In genomic region chr13:101869553-101869952, GRCh38 we compare ENCODE assay signal across 9 cellular contexts.
DNase-seq lines count a peak whose midpoint lies in the region; ATAC-seq and TF ChIP-seq lines count a peak whose summit lies in the region.
"Had no signal": no experiment of that assay in that cellular context is flagged by ENCODE, and none has a peak within 500 bp of the region (broad histone marks: within the 10 kb centered on the region; RNA-seq: fewer than 3 reads in every experiment).

No MANE protein-coding gene starts in this region.

- in situ Hi-C loops in gastrocnemius medialis (cut with MboI; ENCODE audit: low sequenced_read_pairs in 4 of 4): no loop called here

- no peaks in the 10 kb centered on the region for H3K9me3 ChIP-seq in gastrocnemius medialis
- H3K9me3 ChIP-seq: pancreas, thoracic aorta had no signal

- H3K4me3 ChIP-seq in choroid plexus epithelial cell (ENCODE audit: low read depth, low read length): no peak overlapping the region
- H3K4me3 ChIP-seq in gastrocnemius medialis: no peak overlapping the region
- H3K4me3 ChIP-seq: pancreas, thoracic aorta had no signal

- H3K36me3 ChIP-seq in gastrocnemius medialis: no peaks in the 10 kb centered on the region
- H3K36me3 ChIP-seq: pancreas, thoracic aorta had no signal

- TF ChIP-seq POLR2A in gastrocnemius medialis (IDR thresholded peaks at IDR 0.05): no peak

- no peak overlapping the region for H3K27ac ChIP-seq in gastrocnemius medialis
- H3K27ac ChIP-seq: pancreas, thoracic aorta had no signal

- H3K4me1 ChIP-seq in gastrocnemius medialis: no peaks in the 10 kb centered on the region
- H3K4me1 ChIP-seq: pancreas had no signal

- TF ChIP-seq CTCF in choroid plexus epithelial cell (conservative IDR thresholded peaks at IDR 0.05; ENCODE audit: low read depth, low read length) (no peak), gastrocnemius medialis (IDR thresholded peaks at IDR 0.05 in 4 of 5, conservative IDR thresholded peaks at IDR 0.05 in 1 of 5) (no peak)

- peak; percentile 96 for ATAC-seq in GM18873 (IDR thresholded peaks at IDR 0.05; ENCODE audit: low FRiP score, unreplicated experiment)
- peak; percentile 81 for ATAC-seq in GM21447 (IDR thresholded peaks at IDR 0.05; ENCODE audit: unreplicated experiment)
- peak; percentile 95 for ATAC-seq in HG03159 (IDR thresholded peaks at IDR 0.05; ENCODE audit: unreplicated experiment)
- ATAC-seq in gastrocnemius medialis: no peak

- no peaks in the 10 kb centered on the region for H3K27me3 ChIP-seq in gastrocnemius medialis
- H3K27me3 ChIP-seq: pancreas had no signal

- DNase-seq in choroid plexus epithelial cell (ENCODE audit: low read depth) (peak; percentile 51), NCI-H2196 (lab: John Stamatoyannopoulos, UW; ENCODE audit: unreplicated experiment) (no peak), gastrocnemius medialis (no peak)
- no peak for DNase-seq in stimulated activated CD4-positive, alpha-beta T cell treated with anti-CD3 and anti-CD28 coated beads, Interleukin-4, amount 100 ng/mL, for 1 hour
- DNase-seq: pancreas had no signal

- intact Hi-C loops in gastrocnemius medialis (cut with DNase I; ENCODE audit: low total_unique reads): no loop called here

Comparison
In these comparisons a context has a peak if more than half of its experiments do, and no peak if none do; other contexts are left out.
1. ATAC-seq: peak in GM18873 (single experiment), GM21447 (single experiment) and HG03159 (single experiment); none in gastrocnemius medialis (0 of 2).